Comparison of ENCODE assay signal across 9 cellular contexts in the genomic region with DNA sequence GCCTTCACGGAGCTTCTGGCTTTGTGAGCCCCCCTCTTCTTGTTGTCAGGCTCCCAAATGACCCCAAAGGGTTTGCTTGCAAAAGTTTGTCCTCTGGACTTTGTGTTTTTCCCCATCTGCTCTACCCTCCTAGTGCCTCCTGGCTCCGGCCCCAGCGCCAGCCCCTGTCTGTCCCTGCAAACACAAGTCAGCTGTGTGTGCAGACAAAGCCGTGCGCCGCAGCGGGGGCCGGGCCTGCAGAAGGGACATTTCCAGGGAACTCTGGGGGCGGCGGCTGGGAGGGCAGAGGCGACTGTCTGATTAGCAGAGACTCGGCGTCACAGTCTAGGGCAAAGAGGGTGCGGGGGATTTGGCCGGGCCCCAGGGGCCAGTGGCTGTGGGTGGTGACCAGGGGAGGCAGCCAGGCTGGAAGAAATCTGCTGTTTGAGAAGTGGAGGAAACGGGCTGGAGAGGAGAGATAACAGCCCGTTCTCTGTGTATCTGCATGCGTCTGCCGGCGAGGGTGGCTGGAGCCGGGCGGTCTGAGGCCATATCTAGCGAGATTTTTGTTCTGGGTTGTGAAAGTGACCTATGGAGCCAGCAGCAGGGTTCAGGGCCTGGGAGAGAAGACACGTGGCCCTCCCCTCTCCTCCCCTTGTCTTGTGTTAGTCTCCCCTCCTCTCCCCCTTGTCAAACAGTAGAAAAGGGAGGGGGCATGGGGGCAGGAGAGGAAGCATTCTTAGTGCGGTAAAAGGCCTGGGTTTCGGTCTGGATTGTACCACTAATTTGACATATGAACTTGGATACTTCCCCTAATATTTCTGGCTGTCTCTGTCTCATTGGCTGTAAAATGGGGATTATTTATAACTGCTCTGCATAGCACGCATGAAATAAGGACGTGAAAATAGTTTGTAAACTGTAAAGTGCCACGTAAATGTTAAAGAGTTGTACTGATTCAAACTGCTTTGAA.
DNase-seq lines count a peak whose midpoint lies in the region; ATAC-seq and TF ChIP-seq lines count a peak whose summit lies in the region.
"Had no signal": no experiment of that assay in that cellular context is flagged by ENCODE, and none has a peak within 500 bp of the region (broad histone marks: within the 10 kb centered on the region; RNA-seq: fewer than 3 reads in every experiment).

No MANE protein-coding gene starts in this region.

- H3K4me1 ChIP-seq in testis = peaks cover 58% of the 10 kb centered on the region

- no peak for ATAC-seq in HG03442 (IDR thresholded peaks at IDR 0.05; ENCODE audit: unreplicated experiment)
- ATAC-seq in activated CD8-positive, alpha-beta memory T cell treated with anti-CD3 and anti-CD28 coated beads, Interleukin-2, amount 10 ng/mL, durations not matched to agents 7 days and 5 days = no peak

- no peaks in the 10 kb centered on the region for H3K9me3 ChIP-seq in testis

- no peaks in the 10 kb centered on the region for H3K9me3 Mint-ChIP-seq in activated CD8-positive, alpha-beta memory T cell treated with anti-CD3 and anti-CD28 coated beads, Interleukin-2, amount 10 ng/mL, durations not matched to agents 7 days and 5 days (ENCODE audit: low read depth)

- DNase-seq in NCI-H1092 treated with DMSO at 0.1 percent for 48 hours (lab: John Stamatoyannopoulos, UW) (peak; percentile 80), dorsolateral prefrontal cortex (peak; percentile 59 to 91 (median 86)), medulla oblongata (ENCODE audit: extremely low spot score) (peak; percentile 86), testis (peak; percentile 96)
- DNase-seq in stimulated activated CD8-positive, alpha-beta memory T cell treated with anti-CD3 and anti-CD28 coated beads, Interleukin-4, amount 100 ng/mL, for 48 hours = no peak
- DNase-seq in activated CD4-positive, alpha-beta T cell treated with anti-CD3 and anti-CD28 coated beads for 1 hour = no peak
- no peak for DNase-seq in activated CD8-positive, alpha-beta memory T cell treated with anti-CD3 and anti-CD28 coated beads, Interleukin-2, amount 10 ng/mL, durations not matched to agents 7 days and 5 days

- 19 to 32% methylated on average over 26 to 29 of the region's 29 CpGs for WGBS in testis, 2 donors

- TF ChIP-seq POLR2A in testis (IDR thresholded peaks at IDR 0.05) = no peak

- H3K4me3 ChIP-seq in dorsolateral prefrontal cortex (peak overlapping the region in 52 of 59 donors; percentile 4 to 61 (median 35)), testis (no peak overlapping the region)

- H3K27ac ChIP-seq in dorsolateral prefrontal cortex (peak overlapping the region in 57 of 59 donors; percentile 9 to 88 (median 76)), testis (peak overlapping the region; percentile 73 to 80)

- H3K4me3 Mint-ChIP-seq in activated CD8-positive, alpha-beta memory T cell treated with anti-CD3 and anti-CD28 coated beads, Interleukin-2, amount 10 ng/mL, durations not matched to agents 7 days and 5 days = no peak overlapping the region
- H3K4me3 Mint-ChIP-seq: activated naive CD8-positive, alpha-beta T cell had no signal

- CTCF ChIA-PET in activated CD8-positive, alpha-beta memory T cell treated with anti-CD3 and anti-CD28 coated beads, Interleukin-2, amount 10 ng/mL, durations not matched to agents 7 days and 5 days (lab: Charles Lee) = no interaction called here

- no peak overlapping the region for H3K27ac Mint-ChIP-seq in activated CD8-positive, alpha-beta memory T cell treated with anti-CD3 and anti-CD28 coated beads, Interleukin-2, amount 10 ng/mL, durations not matched to agents 7 days and 5 days
- H3K27ac Mint-ChIP-seq: activated naive CD8-positive, alpha-beta T cell had no signal

- intact Hi-C loops in dorsolateral prefrontal cortex (cut with DNase I) (loop anchor here (2.0 to 5.0 kb wide), 5 partner anchors 76 to 167 kb away; no protein-coding TSS in a partner anchor), testis (cut with DNase I; ENCODE audit: low total_unique reads) (no loop called here)

- H3K27me3 Mint-ChIP-seq in activated CD8-positive, alpha-beta memory T cell treated with anti-CD3 and anti-CD28 coated beads, Interleukin-2, amount 10 ng/mL, durations not matched to agents 7 days and 5 days = no peaks in the 10 kb centered on the region
- H3K27me3 Mint-ChIP-seq: activated naive CD8-positive, alpha-beta T cell had no signal

- H3K36me3 Mint-ChIP-seq in activated CD8-positive, alpha-beta memory T cell treated with anti-CD3 and anti-CD28 coated beads, Interleukin-2, amount 10 ng/mL, durations not matched to agents 7 days and 5 days = no peaks in the 10 kb centered on the region
- H3K36me3 Mint-ChIP-seq: activated naive CD8-positive, alpha-beta T cell had no signal

- H3K4me1 Mint-ChIP-seq in activated CD8-positive, alpha-beta memory T cell treated with anti-CD3 and anti-CD28 coated beads, Interleukin-2, amount 10 ng/mL, durations not matched to agents 7 days and 5 days = peaks cover 30% of the 10 kb centered on the region

- H3K27me3 ChIP-seq in dorsolateral prefrontal cortex (no peaks in the 10 kb centered on the region), testis (no peaks in the 10 kb centered on the region)

- no peaks in the 10 kb centered on the region for H3K36me3 ChIP-seq in testis (ENCODE audit: low read depth, missing control alignments)

- peak in 17 of 56 donors; percentile 10 to 34 (median 15) for TF ChIP-seq CTCF in dorsolateral prefrontal cortex (IDR thresholded peaks at IDR 0.05 in 54 of 56, conservative IDR thresholded peaks at IDR 0.05 in 2 of 56; ENCODE audit: low read depth in 1 of 56, partially characterized antibody in 56 of 56)
- no peak for TF ChIP-seq CTCF in testis (IDR thresholded peaks at IDR 0.05)

Comparison
In these comparisons a context has a peak if more than half of its experiments do, and no peak if none do; other contexts are left out.
1. DNase-seq: peak in NCI-H1092 treated with DMSO at 0.1 percent for 48 hours (single experiment), dorsolateral prefrontal cortex (10 of 10), medulla oblongata (single experiment) and testis (single experiment); none in stimulated activated CD8-positive, alpha-beta memory T cell treated with anti-CD3 and anti-CD28 coated beads, Interleukin-4, amount 100 ng/mL, for 48 hours (single experiment), activated CD4-positive, alpha-beta T cell treated with anti-CD3 and anti-CD28 coated beads for 1 hour (single experiment) and activated CD8-positive, alpha-beta memory T cell treated with anti-CD3 and anti-CD28 coated beads, Interleukin-2, amount 10 ng/mL, durations not matched to agents 7 days and 5 days (single experiment).
2. H3K4me3 ChIP-seq: peak in dorsolateral prefrontal cortex (52 of 59); none in testis (0 of 2).